ENCODE assay signal across 8 cellular contexts in genomic region chr1:244861683-244862082, GRCh38. TPM values are rescaled to one million over a fixed set of nuclear protein-coding genes. Genes with fewer than 3 reads are reported as not detected.
DNase-seq lines count a peak whose midpoint lies in the region; ATAC-seq, FAIRE-seq and TF ChIP-seq lines count a peak whose summit lies in the region.

No MANE protein-coding gene starts in this region.

- H3K4me3 ChIP-seq in keratinocyte (ENCODE audit: control insufficient read depth in 2 of 3, extremely low read depth in 1 of 3, insufficient read depth in 2 of 3, low read depth in 1 of 3, low read length in 3 of 3): peak overlapping the region; percentile 77 to 100 (median 88)
- peak overlapping the region; percentile 50 for H3K4me3 ChIP-seq in thymus (ENCODE audit: low read length)

- peaks cover 22% of the 10 kb centered on the region for H3K4me1 ChIP-seq in keratinocyte (ENCODE audit: control insufficient read depth, extremely low read depth, insufficient read depth, low read length)
- peaks cover 15% of the 10 kb centered on the region for H3K4me1 ChIP-seq in thymus (ENCODE audit: control insufficient read depth, insufficient read depth, low read length)

- peaks cover 65% of the 10 kb centered on the region for H3K36me3 Mint-ChIP-seq in activated CD4-positive, alpha-beta T cell treated with anti-CD3 and anti-CD28 coated beads, Interleukin-2, amount 10 ng/mL, durations not matched to agents 24 days and 14 days (ENCODE audit: low read depth)
- peaks cover 58 to 67% of the 10 kb centered on the region in 2 donors for H3K36me3 Mint-ChIP-seq in activated naive CD4-positive, alpha-beta T cell treated with anti-CD3 and anti-CD28 coated beads, Interleukin-2, amount 50 U/mL, for 72 hours

- intact Hi-C loops in activated CD4-positive, alpha-beta T cell treated with anti-CD3 and anti-CD28 coated beads, Interleukin-2, amount 10 ng/mL, durations not matched to agents 24 days and 14 days (cut with micrococcal nuclease): loop anchor here (1.0 to 5.0 kb wide), 3 partner anchors 8 to 1705 kb away; partner anchors contain the start of genes CNST and TFB2M

- no peaks in the 10 kb centered on the region for H3K9me1 ChIP-seq in keratinocyte (ENCODE audit: control insufficient read depth, extremely low read depth, insufficient read depth, low read length)

- DNase-seq in activated CD4-positive, alpha-beta T cell treated with anti-CD3 and anti-CD28 coated beads, Interleukin-2, amount 10 ng/mL, durations not matched to agents 24 days and 14 days: peak; percentile 59
- DNase-seq in activated CD4-positive, alpha-beta T cell treated with anti-CD3 and anti-CD28 coated beads for 48 hours: no peak
- no peak for DNase-seq in activated naive CD4-positive, alpha-beta T cell treated with anti-CD3 and anti-CD28 coated beads, Interleukin-2, amount 50 U/mL, for 72 hours (ENCODE audit: low spot score in 2 of 2)
- DNase-seq in keratinocyte (ENCODE audit: low read depth, low spot score): no peak
- no peak for DNase-seq in activated effector memory CD4-positive, alpha-beta T cell treated with Interleukin-2 at 50 U/mL for 16 hours
- no peak for DNase-seq in GM20000 (ENCODE audit: low spot score)

- no peak for TF ChIP-seq CTCF in keratinocyte (optimal IDR thresholded peaks at IDR 0.05 in 1 of 3, IDR thresholded peaks at IDR 0.05 in 1 of 3, conservative IDR thresholded peaks at IDR 0.05 in 1 of 3; ENCODE audit: extremely low read depth in 1 of 3, insufficient read depth in 2 of 3, low read length in 3 of 3)
- no peak for TF ChIP-seq CTCF in GM20000 (IDR thresholded peaks at IDR 0.05; ENCODE audit: extremely low read depth, missing control alignments)

- dilution Hi-C loops in keratinocyte (cut with MboI; ENCODE audit: extremely low pct_ligation_motif_present, low sequenced_read_pairs): no loop called here

- H3K9ac ChIP-seq in keratinocyte (ENCODE audit: control insufficient read depth, extremely low read depth, insufficient read depth, low read length): peak overlapping the region; percentile 97

- H3K9me3 ChIP-seq in keratinocyte (ENCODE audit: control insufficient read depth, low read depth, low read length): no peaks in the 10 kb centered on the region
- no peaks in the 10 kb centered on the region for H3K9me3 ChIP-seq in thymus (ENCODE audit: control insufficient read depth)

- H3K27me3 ChIP-seq in keratinocyte (ENCODE audit: control insufficient read depth, extremely low read depth, insufficient read depth, low read length) (no peaks in the 10 kb centered on the region), thymus (ENCODE audit: control insufficient read depth, insufficient read depth) (no peaks in the 10 kb centered on the region)

- H4K20me1 ChIP-seq in keratinocyte (ENCODE audit: control insufficient read depth, extremely low read depth, insufficient read depth, low read length): peaks cover 37% of the 10 kb centered on the region

- peak overlapping the region; percentile 96 for H3K27ac ChIP-seq in keratinocyte (ENCODE audit: control insufficient read depth, insufficient read depth, low read length)
- peak overlapping the region; percentile 25 for H3K27ac ChIP-seq in thymus (ENCODE audit: low read depth)

- no peak for ATAC-seq in activated naive CD4-positive, alpha-beta T cell treated with anti-CD3 and anti-CD28 coated beads, Interleukin-2, amount 50 U/mL, for 72 hours
- no peak for ATAC-seq in GM21717 (IDR thresholded peaks at IDR 0.05; ENCODE audit: unreplicated experiment)

- FAIRE-seq in keratinocyte (lab: Jason Lieb, UNC): no peak

- no peaks in the 10 kb centered on the region for H3K27me3 Mint-ChIP-seq in activated CD4-positive, alpha-beta T cell treated with anti-CD3 and anti-CD28 coated beads, Interleukin-2, amount 10 ng/mL, durations not matched to agents 24 days and 14 days

- H3K36me3 ChIP-seq in keratinocyte (ENCODE audit: control insufficient read depth in 2 of 2, extremely low read depth in 1 of 2, insufficient read depth in 2 of 2, low read length in 2 of 2) (peaks cover 19 to 26% of the 10 kb centered on the region in 2 experiments), thymus (ENCODE audit: control insufficient read depth, insufficient read depth) (peaks cover 27% of the 10 kb centered on the region)

- H3K4me1 Mint-ChIP-seq in activated CD4-positive, alpha-beta T cell treated with anti-CD3 and anti-CD28 coated beads, Interleukin-2, amount 10 ng/mL, durations not matched to agents 24 days and 14 days: peaks cover 55% of the 10 kb centered on the region

- H3K4me2 ChIP-seq in keratinocyte (ENCODE audit: control insufficient read depth, extremely low read depth, insufficient read depth, low read depth, low read length): peak overlapping the region; percentile 93

- WGBS in thymus: 9% methylated on average over 2 of the region's 2 CpGs

- peak overlapping the region; percentile 79 for H3K27ac Mint-ChIP-seq in activated CD4-positive, alpha-beta T cell treated with anti-CD3 and anti-CD28 coated beads, Interleukin-2, amount 10 ng/mL, durations not matched to agents 24 days and 14 days
- H3K27ac Mint-ChIP-seq in activated naive CD4-positive, alpha-beta T cell treated with anti-CD3 and anti-CD28 coated beads, Interleukin-2, amount 50 U/mL, for 72 hours: peak overlapping the region; percentile 88 to 93

- no peak overlapping the region for H2AFZ ChIP-seq in keratinocyte (ENCODE audit: control insufficient read depth, low read length)

- peak overlapping the region; percentile 98 for H3K4me3 Mint-ChIP-seq in activated CD4-positive, alpha-beta T cell treated with anti-CD3 and anti-CD28 coated beads, Interleukin-2, amount 10 ng/mL, durations not matched to agents 24 days and 14 days

- peaks cover 71% of the 10 kb centered on the region for H3K79me2 ChIP-seq in keratinocyte (ENCODE audit: control insufficient read depth, insufficient read depth, low read length)

- no peaks in the 10 kb centered on the region for H3K9me3 Mint-ChIP-seq in activated CD4-positive, alpha-beta T cell treated with anti-CD3 and anti-CD28 coated beads, Interleukin-2, amount 10 ng/mL, durations not matched to agents 24 days and 14 days
- no peaks in the 10 kb centered on the region for H3K9me3 Mint-ChIP-seq in activated naive CD4-positive, alpha-beta T cell treated with anti-CD3 and anti-CD28 coated beads, Interleukin-2, amount 50 U/mL, for 72 hours

RNA-seq across cellular contexts. Expression of gene HNRNPU, which starts 2.7 kb away (rescaled TPM):
- total RNA-seq in activated CD4-positive, alpha-beta T cell treated with anti-CD3 and anti-CD28 coated beads, Interleukin-2, amount 10 ng/mL, durations not matched to agents 24 days and 14 days: 611 and 612 TPM in 2 replicates
- total RNA-seq in activated naive CD4-positive, alpha-beta T cell treated with anti-CD3 and anti-CD28 coated beads, Interleukin-2, amount 50 U/mL, for 72 hours: 100 to 1,000 TPM; 304 to 406 TPM
- 84.3 to 220 TPM (median 179 TPM) in 3 replicates for polyA plus RNA-seq in keratinocyte
- 315 TPM for polyA plus RNA-seq in keratinocyte (2011; ENCODE audit: low read depth)
- polyA plus RNA-seq in keratinocyte (2011; cell fraction: cytosol; rRNA removed): 137 and 170 TPM in 2 replicates
- 143 and 243 TPM in 2 replicates for polyA plus RNA-seq in keratinocyte (2011; cell fraction: nucleus; rRNA removed)
- polyA plus RNA-seq in keratinocyte (2012; ENCODE audit: low replicate concordance): 122 and 335 TPM in 2 replicates
- polyA minus RNA-seq in keratinocyte: 70.5 to 206 TPM (median 92.8 TPM) in 3 replicates
- 182 TPM for polyA minus RNA-seq in keratinocyte (2011; cell fraction: cytosol; rRNA and poly(A)+ RNA removed)
- polyA minus RNA-seq in keratinocyte (2011; cell fraction: nucleus; rRNA and poly(A)+ RNA removed): 95.7 and 181 TPM in 2 replicates
- polyA plus RNA-seq in thymus: 259 TPM

RNA-seq across cellular contexts. Expression of gene COX20, which starts 26.2 kb away (rescaled TPM):
- total RNA-seq in activated CD4-positive, alpha-beta T cell treated with anti-CD3 and anti-CD28 coated beads, Interleukin-2, amount 10 ng/mL, durations not matched to agents 24 days and 14 days: 28.6 and 30.0 TPM in 2 replicates
- total RNA-seq in activated naive CD4-positive, alpha-beta T cell treated with anti-CD3 and anti-CD28 coated beads, Interleukin-2, amount 50 U/mL, for 72 hours: 10 to 100 TPM; 23.5 to 28.1 TPM
- polyA plus RNA-seq in keratinocyte: 22.6 to 66.1 TPM (median 23.9 TPM) in 3 replicates
- 124 TPM for polyA plus RNA-seq in keratinocyte (2011; ENCODE audit: low read depth)
- 27.6 and 35.7 TPM in 2 replicates for polyA plus RNA-seq in keratinocyte (2011; cell fraction: cytosol; rRNA removed)
- polyA plus RNA-seq in keratinocyte (2011; cell fraction: nucleus; rRNA removed): 10.5 and 17.3 TPM in 2 replicates
- polyA plus RNA-seq in keratinocyte (2012; ENCODE audit: low replicate concordance): 19.2 and 36.5 TPM in 2 replicates
- polyA minus RNA-seq in keratinocyte: 1.1 to 8.0 TPM (median 3.2 TPM) in 3 replicates
- 8.1 TPM for polyA minus RNA-seq in keratinocyte (2011; cell fraction: cytosol; rRNA and poly(A)+ RNA removed)
- 2.3 and 5.4 TPM in 2 replicates for polyA minus RNA-seq in keratinocyte (2011; cell fraction: nucleus; rRNA and poly(A)+ RNA removed)
- 60.8 TPM for polyA plus RNA-seq in thymus
